30 cellular contexts compared by ENCODE assay signal in the genomic region with DNA sequence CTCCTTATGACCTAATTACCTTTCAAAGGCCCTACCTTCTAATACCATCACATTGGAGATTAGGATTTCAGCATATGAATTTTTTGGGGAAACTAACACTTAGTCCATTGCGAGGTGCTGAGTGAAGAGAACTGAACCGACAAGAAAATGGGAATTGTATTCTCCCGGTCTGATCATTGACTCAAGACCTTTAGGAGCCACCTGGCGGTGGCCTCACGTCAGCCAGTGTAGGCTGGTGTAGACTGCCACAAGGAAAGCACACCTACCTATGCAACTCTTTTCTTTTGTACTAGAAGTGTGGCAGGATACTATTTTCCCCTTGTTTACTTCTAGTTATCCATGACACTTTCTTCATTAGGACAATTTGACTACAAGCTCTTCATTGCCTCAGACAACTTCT.
DNase-seq lines count a peak whose midpoint lies in the region; TF ChIP-seq lines count a peak whose summit lies in the region.
"Had no signal": no experiment of that assay in that cellular context is flagged by ENCODE, and none has a peak within 500 bp of the region (broad histone marks: within the 10 kb centered on the region; RNA-seq: fewer than 3 reads in every experiment).

No MANE protein-coding gene starts in this region.

- H3K4me1 ChIP-seq in Karpas-422 (ENCODE audit: low read length): no peaks in the 10 kb centered on the region
- H3K4me1 ChIP-seq: esophagus muscularis mucosa, heart left ventricle, stomach, vagina had no signal

- CTCF ChIA-PET in HEK293T (lab: Yijun Ruan, JAX): no interaction called here

- POLR2A ChIA-PET in HEK293T (lab: Yijun Ruan, JAX): no interaction called here

- H3K9ac ChIP-seq in Karpas-422 (ENCODE audit: low read length): no peak overlapping the region

- H3K4me3 ChIP-seq in Karpas-422 (ENCODE audit: low read length): no peak overlapping the region
- no peak overlapping the region for H3K4me3 ChIP-seq in WI38 (ENCODE audit: low read depth, low read length)
- H3K4me3 ChIP-seq: esophagus muscularis mucosa, heart left ventricle, SK-N-MC, stomach, thyroid gland, vagina had no signal

- no peaks in the 10 kb centered on the region for H3K9me3 ChIP-seq in Karpas-422 (ENCODE audit: low read length)
- H3K9me3 ChIP-seq: esophagus muscularis mucosa, stomach, thyroid gland, vagina had no signal

- H3K79me2 ChIP-seq in Karpas-422 (ENCODE audit: low read length): no peaks in the 10 kb centered on the region

- no peak overlapping the region for H3K4me2 ChIP-seq in Karpas-422 (ENCODE audit: low read depth, low read length, poor library complexity, severe bottlenecking)

- TF ChIP-seq CTCF in WI38 (IDR thresholded peaks at IDR 0.05; ENCODE audit: low read depth, low read length): peak; percentile 34; the same call in 1 of the 2 replicates

- H3K36me3 ChIP-seq in Karpas-422 (ENCODE audit: insufficient read depth, low read length): no peaks in the 10 kb centered on the region
- H3K36me3 ChIP-seq: esophagus muscularis mucosa, heart left ventricle, stomach, thyroid gland, vagina had no signal

- no peaks in the 10 kb centered on the region for H4K20me1 ChIP-seq in Karpas-422 (ENCODE audit: insufficient read depth, low read depth, low read length)

- H3K9me2 ChIP-seq in Karpas-422 (replicated peaks; ENCODE audit: insufficient read depth, low read length): no peaks in the 10 kb centered on the region

- DNase-seq in NCI-H82 (lab: John Stamatoyannopoulos, UW) (peak; percentile 10), NCI-H82 treated with DMSO at 0.1 percent for 48 hours (lab: John Stamatoyannopoulos, UW; ENCODE audit: unreplicated experiment) (no peak), Karpas-422 (peak; percentile 44), islet precursor cell (peak; percentile 57), NCI-H1092 (lab: John Stamatoyannopoulos, UW) (no peak), HEK293T (ENCODE audit: extremely low spot score) (no peak), SK-N-DZ (ENCODE audit: low spot score) (no peak)
- DNase-seq: activated CD4-positive, alpha-beta memory T cell treated with anti-CD3 and anti-CD28 coated beads, Interleukin-2, amount 10 ng/mL, durations not matched to agents 7 days and 5 days; activated CD4-positive, CD25-positive, alpha-beta regulatory T cell treated with anti-CD3 and anti-CD28 coated beads, Interleukin-2, amount 50 U/mL, for 72 hours; activated CD8-positive, alpha-beta memory T cell treated with anti-CD3 and anti-CD28 coated beads, Interleukin-2, amount 50 U/mL, for 48 hours; activated naive CD4-positive, alpha-beta T cell treated with anti-CD3 and anti-CD28 coated beads for 36 hours; CD4-positive, CD25-positive, alpha-beta regulatory T cell; cerebellar nuclear complex; EL; foreskin melanocyte; heart left ventricle; HFFc6; KBM-7; MV-4-11; naive thymus-derived CD4-positive, alpha-beta T cell; NCI-H1436 treated with DMSO at 0.1 percent for 48 hours; NCI-H2081 treated with DMSO at 0.1 percent for 48 hours; NCI-H526 treated with DMSO at 0.1 percent for 48 hours; stimulated activated CD4-positive, alpha-beta T cell treated with anti-CD3 and anti-CD28 coated beads, Interleukin-2, amount 100 ng/mL, for 48 hours; stomach had no signal

- no peaks in the 10 kb centered on the region for H3K27me3 ChIP-seq in Karpas-422 (ENCODE audit: low read length)
- H3K27me3 ChIP-seq: esophagus muscularis mucosa, heart left ventricle, stomach, thyroid gland, vagina had no signal

- H2AFZ ChIP-seq in Karpas-422 (ENCODE audit: low read length): no peak overlapping the region

- H3K27ac ChIP-seq in Karpas-422 (ENCODE audit: low read length): no peak overlapping the region
- H3K27ac ChIP-seq: esophagus muscularis mucosa, heart left ventricle, SK-N-MC, stomach, thyroid gland, vagina had no signal

TF ChIP-seq in HEK293T, 16 proteins besides CTCF, POLR2A, EP300 and RAD21:
- TF ChIP-seq HDGF (IDR thresholded peaks at IDR 0.05; ENCODE audit: borderline replicate concordance) (no peak), BHLHE40 (IDR thresholded peaks at IDR 0.05; ENCODE audit: borderline replicate concordance) (no peak), LEF1 (IDR thresholded peaks at IDR 0.05; ENCODE audit: borderline replicate concordance) (no peak), SP1 (IDR thresholded peaks at IDR 0.05) (no peak), SUZ12 (IDR thresholded peaks at IDR 0.05) (no peak)

Comparison
In these comparisons a context has a peak if more than half of its experiments do, and no peak if none do; other contexts are left out.
1. DNase-seq: peak in NCI-H82 (single experiment), Karpas-422 (single experiment) and islet precursor cell (single experiment); none in NCI-H82 treated with DMSO at 0.1 percent for 48 hours (single experiment), NCI-H1092 (single experiment), HEK293T (single experiment) and SK-N-DZ (single experiment).